In the genomic region with DNA sequence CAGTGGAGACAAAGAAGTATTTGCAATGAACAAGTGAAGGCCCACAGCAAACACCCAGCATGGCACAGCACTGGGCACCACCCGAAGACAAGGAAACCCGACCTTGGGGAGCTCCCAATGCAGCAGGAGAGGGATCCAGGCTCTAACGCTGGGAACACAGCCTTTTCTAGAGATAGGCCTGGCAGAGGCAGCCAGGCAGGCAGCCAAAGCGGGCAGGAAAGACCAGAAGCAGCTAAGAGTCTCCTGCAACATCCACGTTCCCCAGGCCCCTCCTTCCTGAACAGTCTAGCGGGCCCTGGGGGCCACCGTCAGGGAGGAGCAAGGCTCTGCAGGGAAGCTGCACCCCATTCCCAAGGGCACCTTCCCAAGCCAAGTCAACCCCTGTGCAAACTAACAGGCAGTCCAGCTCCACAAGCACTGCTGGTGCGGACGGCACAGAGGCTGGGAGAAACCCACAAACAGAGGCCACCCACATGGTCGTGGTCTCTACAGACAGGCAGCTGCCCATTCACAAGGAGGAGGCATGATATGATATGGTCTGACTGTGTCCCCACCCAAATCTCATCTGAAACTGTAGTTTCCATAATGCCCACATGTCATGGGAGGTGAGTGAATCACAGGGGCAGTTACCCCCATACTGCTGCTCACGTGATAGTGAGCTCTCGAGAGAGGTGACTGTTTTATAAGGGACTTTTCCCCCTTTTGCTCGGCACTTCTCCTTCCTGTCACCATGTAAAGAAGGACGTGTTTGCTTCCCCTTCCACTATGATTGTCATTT, we compare ENCODE assay signal across 10 cellular contexts.
DNase-seq lines count a peak whose midpoint lies in the region; ATAC-seq and TF ChIP-seq lines count a peak whose summit lies in the region.
"Had no signal": no experiment of that assay in that cellular context is flagged by ENCODE, and none has a peak within 500 bp of the region (broad histone marks: within the 10 kb centered on the region; RNA-seq: fewer than 3 reads in every experiment).

No MANE protein-coding gene starts in this region.

- H3K9me3 ChIP-seq in CD8-positive, alpha-beta T cell (ENCODE audit: low read length): no peaks in the 10 kb centered on the region
- peaks cover 0 to 2% of the 10 kb centered on the region in 2 donors for H3K9me3 ChIP-seq in neuronal stem cell (replicated peaks in 1 of 2; ENCODE audit: control insufficient read depth in 2 of 2, insufficient read depth in 1 of 2, low read depth in 1 of 2, low read length in 2 of 2)

- peak overlapping the region; percentile 19 for H3K27ac Mint-ChIP-seq in CD8-positive, alpha-beta T cell

- DNase-seq in CD8-positive, alpha-beta T cell: no peak
- DNase-seq in RPMI7951 (ENCODE audit: low read depth) (peak; percentile 58), fibroblast of peridontal ligament (ENCODE audit: extremely low read depth) (peak; percentile 42), neuronal stem cell (ENCODE audit: low spot score) (no peak), SK-N-DZ (ENCODE audit: low spot score) (no peak), ureter (ENCODE audit: low spot score) (no peak)
- DNase-seq: activated CD4-positive, alpha-beta T cell treated with anti-CD3 and anti-CD28 coated beads for 4 hours; NCI-H82 had no signal

- ATAC-seq in CD8-positive, alpha-beta T cell: no peak
- ATAC-seq in GM19351 (IDR thresholded peaks at IDR 0.05; ENCODE audit: unreplicated experiment) (no peak), HG03565 (IDR thresholded peaks at IDR 0.05; ENCODE audit: unreplicated experiment) (no peak)

- H3K14ac ChIP-seq in neuronal stem cell (ENCODE audit: low read length): peak overlapping the region; percentile 4

- H3K4me3 ChIP-seq in CD8-positive, alpha-beta T cell (ENCODE audit: low read depth, low read length): no peak overlapping the region
- no peak overlapping the region for H3K4me3 ChIP-seq in neuronal stem cell (ENCODE audit: low read length in 2 of 2)

- H3K4me2 ChIP-seq in neuronal stem cell (ENCODE audit: insufficient read depth, low read length, poor library complexity, severe bottlenecking): no peak overlapping the region

- POLR2A ChIA-PET in CD8-positive, alpha-beta T cell (lab: Charles Lee): no interaction called here

- no peaks in the 10 kb centered on the region for H3K9me3 Mint-ChIP-seq in CD8-positive, alpha-beta T cell

- H3K18ac ChIP-seq in neuronal stem cell (ENCODE audit: low read length): peak overlapping the region; percentile 1

- no peaks in the 10 kb centered on the region for H3K36me3 ChIP-seq in CD8-positive, alpha-beta T cell (ENCODE audit: insufficient read depth, low read length)
- peaks cover 0 to 10% of the 10 kb centered on the region in 2 donors for H3K36me3 ChIP-seq in neuronal stem cell (replicated peaks in 1 of 2; ENCODE audit: control insufficient read depth in 2 of 2, insufficient read depth in 2 of 2, low read length in 2 of 2)

- peak overlapping the region; percentile 30 for H2BK120ac ChIP-seq in neuronal stem cell (ENCODE audit: low read depth, low read length)

- no peaks in the 10 kb centered on the region for H3K27me3 Mint-ChIP-seq in CD8-positive, alpha-beta T cell (ENCODE audit: low read depth)

- TF ChIP-seq CTCF in CD8-positive, alpha-beta T cell (IDR thresholded peaks at IDR 0.05): no peak

- H3K4ac ChIP-seq in neuronal stem cell (ENCODE audit: low read length): no peak overlapping the region

- H3K4me1 Mint-ChIP-seq in CD8-positive, alpha-beta T cell (ENCODE audit: low read depth): peaks cover 66% of the 10 kb centered on the region

- no peak overlapping the region for H4K91ac ChIP-seq in neuronal stem cell (ENCODE audit: low read depth, low read length, poor library complexity)

- no peak overlapping the region for H3K27ac ChIP-seq in CD8-positive, alpha-beta T cell (ENCODE audit: low read depth, low read length)
- no peak overlapping the region for H3K27ac ChIP-seq in neuronal stem cell (replicated peaks; ENCODE audit: low read length)

- peak overlapping the region; percentile 30 for H2BK15ac ChIP-seq in neuronal stem cell (ENCODE audit: low read length)

- no CpG with 5 or more reads among the region's 14 CpGs for WGBS in neuronal stem cell (ENCODE audit: extremely low coverage in 2 of 2, insufficient read length in 2 of 2, insufficient replicate concordance in 1 of 2), 2 donors

- H4K8ac ChIP-seq in neuronal stem cell (ENCODE audit: low read depth, low read length): no peak overlapping the region

- no peak overlapping the region for H2AFZ ChIP-seq in neuronal stem cell (ENCODE audit: low read length)

- H3K23ac ChIP-seq in neuronal stem cell (ENCODE audit: low read depth, low read length, poor library complexity): no peak overlapping the region

- no peak overlapping the region for H3K9ac ChIP-seq in neuronal stem cell (ENCODE audit: low read depth, low read length, poor library complexity)

- no peak overlapping the region for H3K4me3 Mint-ChIP-seq in CD8-positive, alpha-beta T cell

- no peaks in the 10 kb centered on the region for H3K27me3 ChIP-seq in CD8-positive, alpha-beta T cell (ENCODE audit: insufficient read depth, low read length)
- no peaks in the 10 kb centered on the region for H3K27me3 ChIP-seq in neuronal stem cell (ENCODE audit: control insufficient read depth in 3 of 3, insufficient read depth in 3 of 3, low read depth in 1 of 3, low read length in 3 of 3)

- peak overlapping the region; percentile 7 for H2AK5ac ChIP-seq in neuronal stem cell (ENCODE audit: low read depth, low read length)

- CTCF ChIA-PET in CD8-positive, alpha-beta T cell (lab: Charles Lee): no interaction called here

- H2BK5ac ChIP-seq in neuronal stem cell (ENCODE audit: low read length): no peak overlapping the region

- no peak overlapping the region for H2BK12ac ChIP-seq in neuronal stem cell (ENCODE audit: low read length)

- H3K79me1 ChIP-seq in neuronal stem cell (ENCODE audit: low read depth, low read length): peaks cover 13% of the 10 kb centered on the region

- H3K36me3 Mint-ChIP-seq in CD8-positive, alpha-beta T cell: no peaks in the 10 kb centered on the region

- peaks cover 43% of the 10 kb centered on the region for H3K4me1 ChIP-seq in CD8-positive, alpha-beta T cell (ENCODE audit: insufficient read depth, low read length)
- peaks cover 2 to 4% of the 10 kb centered on the region in 2 donors for H3K4me1 ChIP-seq in neuronal stem cell (ENCODE audit: control insufficient read depth in 2 of 2, insufficient read depth in 1 of 2, low read depth in 1 of 2, low read length in 2 of 2)

- intact Hi-C loops in CD8-positive, alpha-beta T cell (cut with DNase I, micrococcal nuclease): no loop called here

Comparison
In these comparisons a context has a peak if more than half of its experiments do, and no peak if none do; other contexts are left out.
1. DNase-seq: peak in RPMI7951 (single experiment) and fibroblast of peridontal ligament (single experiment); none in CD8-positive, alpha-beta T cell (0 of 7), neuronal stem cell (single experiment), SK-N-DZ (single experiment) and ureter (single experiment).